Comparison of ENCODE assay signal across 8 cellular contexts in the genomic region with DNA sequence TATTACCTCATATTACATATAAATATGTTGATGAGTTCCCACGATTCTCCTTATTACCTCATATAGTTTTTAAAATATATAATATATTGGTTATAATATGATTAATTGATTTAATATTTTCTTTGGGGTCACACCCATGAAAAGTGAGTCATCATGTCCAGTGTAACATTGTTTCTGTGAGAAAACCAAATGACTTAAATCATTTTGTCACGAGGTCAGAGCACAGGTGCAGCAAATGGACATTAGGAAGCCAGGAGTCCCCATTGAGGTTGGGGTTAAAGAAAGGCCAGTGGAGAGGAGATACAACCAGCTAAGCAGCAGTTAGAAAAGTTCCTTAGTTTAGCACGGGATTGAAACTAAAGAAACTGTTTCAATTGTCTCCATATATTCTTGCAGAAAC.
"Had no signal": no experiment of that assay in that cellular context is flagged by ENCODE, and none has a peak within 500 bp of the region (broad histone marks: within the 10 kb centered on the region; RNA-seq: fewer than 3 reads in every experiment).

No MANE protein-coding gene starts in this region.

- ATAC-seq: HepG2, K562 had no signal

- DNase-seq: IMR-90, KBM-7, KG1 had no signal

- H3K27ac Mint-ChIP-seq: IgD-negative memory B cell had no signal

- H3K9ac ChIP-seq: KMS-11 had no signal

- H3K4me3 Mint-ChIP-seq: IgD-negative memory B cell had no signal

- H3K4me1 Mint-ChIP-seq: IgD-negative memory B cell had no signal

- H3K27ac ChIP-seq: HL-60, KMS-11 had no signal

- H3K4me3 ChIP-seq: K562 had no signal

- H3K4me2 ChIP-seq: KMS-11 had no signal
